ENCODE assay signal across 8 cellular contexts in genomic region chr9:136245194-136246150, GRCh38. TPM values are rescaled to one million over a fixed set of nuclear protein-coding genes. Genes with fewer than 3 reads are reported as not detected.
DNase-seq lines count a peak whose midpoint lies in the region; ATAC-seq, FAIRE-seq and TF ChIP-seq lines count a peak whose summit lies in the region.

TSS of gene QSOX2 (minus strand) at chr9:136245812. CDS start at chr9:136245803, 9 bp downstream.

- no peak for TF ChIP-seq RAD21 in A549 (conservative IDR thresholded peaks at IDR 0.05 in 1 of 2, IDR thresholded peaks at IDR 0.05 in 1 of 2)

- H3K27me3 Mint-ChIP-seq in memory B cell: no peaks in the 10 kb centered on the region

- peak within 1 kb of the TSS; percentile 97 for H3K4me3 Mint-ChIP-seq in memory B cell

- TF ChIP-seq POLR2A in A549 (IDR thresholded peaks at IDR 0.05; ENCODE audit: low read length): peak; percentile 60

- no peaks in the 10 kb centered on the region for H3K9me3 ChIP-seq in A549
- H3K9me3 ChIP-seq in effector memory CD4-positive, alpha-beta T cell (ENCODE audit: control insufficient read depth, low read length): no peaks in the 10 kb centered on the region

- H3K27ac Mint-ChIP-seq in memory B cell: peak within 1 kb of the TSS; percentile 90

- FAIRE-seq in A549 (lab: Jason Lieb, UNC): no peak

- H3K27ac ChIP-seq in A549: peak within 1 kb of the TSS; percentile 80 to 97
- peak within 1 kb of the TSS; percentile 30 for H3K27ac ChIP-seq in effector memory CD4-positive, alpha-beta T cell (ENCODE audit: insufficient read depth, low read length, poor library complexity, severe bottlenecking)

- under 1% methylated on average over 13 of the region's 113 CpGs for WGBS in A549 (ENCODE audit: missing lambda C conversion rate)

- peaks cover 33% of the 10 kb centered on the region for H3K4me1 Mint-ChIP-seq in memory B cell

- TF ChIP-seq CTCF in A549 (IDR thresholded peaks at IDR 0.05): no peak

- H3K4me2 ChIP-seq in A549: peak within 1 kb of the TSS; percentile 97

- POLR2A ChIA-PET in A549 (lab: Yijun Ruan, JAX): interaction anchor here (0.8 kb wide), 1 partner anchor 22 kb away, joined by 3 read pairs; no protein-coding TSS in a partner anchor
- POLR2A ChIA-PET in activated CD8-positive, alpha-beta memory T cell treated with anti-CD3 and anti-CD28 coated beads for 36 hours (lab: Charles Lee): interaction anchor here (0.5 to 1.0 kb wide), 2 partner anchors 22 to 141 kb away, joined by 3 read pairs; no protein-coding TSS in a partner anchor

- DNase-seq in A549 (ENCODE audit: low read depth in 1 of 2, low spot score in 1 of 2): peak; percentile 70 to 87
- peak; percentile 18 for DNase-seq in NK-92 (lab: John Stamatoyannopoulos, UW; ENCODE audit: unreplicated experiment)
- peak; percentile 73 to 79 (median 77) for DNase-seq in effector memory CD4-positive, alpha-beta T cell
- DNase-seq in memory B cell (ENCODE audit: low spot score in 2 of 2): peak; percentile 75 to 80
- peak; percentile 69 to 87 (median 75) for DNase-seq in stimulated activated CD4-positive, alpha-beta T cell treated with anti-CD3 and anti-CD28 coated beads, TNF-alpha, amount 100 ng/mL, for 48 hours (ENCODE audit: low read depth in 3 of 3)

- H3K27me3 ChIP-seq in effector memory CD4-positive, alpha-beta T cell (replicated peaks; ENCODE audit: control insufficient read depth, insufficient read depth, low read length, poor library complexity, severe bottlenecking): no peaks in the 10 kb centered on the region

- CTCF ChIA-PET in A549 (lab: Yijun Ruan, JAX): interaction anchor here (3.0 kb wide), 1 partner anchor 21 kb away, joined by 10 read pairs; no protein-coding TSS in a partner anchor
- CTCF ChIA-PET in activated CD8-positive, alpha-beta memory T cell treated with anti-CD3 and anti-CD28 coated beads for 36 hours (lab: Charles Lee): no interaction called here

- H3K36me3 ChIP-seq in effector memory CD4-positive, alpha-beta T cell (ENCODE audit: control insufficient read depth, insufficient read depth, low read length): no peaks in the 10 kb centered on the region

- peaks cover 10% of the 10 kb centered on the region for H3K36me3 Mint-ChIP-seq in memory B cell

- peaks cover 17% of the 10 kb centered on the region for H3K4me1 ChIP-seq in A549
- peaks cover 25% of the 10 kb centered on the region for H3K4me1 ChIP-seq in effector memory CD4-positive, alpha-beta T cell (ENCODE audit: control insufficient read depth, insufficient read depth, low read length, poor library complexity, severe bottlenecking)

- no peaks in the 10 kb centered on the region for H3K9me3 Mint-ChIP-seq in memory B cell

- peak within 1 kb of the TSS; percentile 83 for H3K4me3 ChIP-seq in A549
- H3K4me3 ChIP-seq in effector memory CD4-positive, alpha-beta T cell (ENCODE audit: insufficient read depth, low read depth, low read length, poor library complexity, severe bottlenecking): peak within 1 kb of the TSS; percentile 58

- peak; percentile 66 to 70 for ATAC-seq in A549
- peak; percentile 28 for ATAC-seq in GM18861 (IDR thresholded peaks at IDR 0.05; ENCODE audit: unreplicated experiment)
- ATAC-seq in HG03460 (IDR thresholded peaks at IDR 0.05; ENCODE audit: unreplicated experiment): peak; percentile 31
- peak; percentile 73 for ATAC-seq in memory B cell (ENCODE audit: low read depth)

- TF ChIP-seq EP300 in A549 (IDR thresholded peaks at IDR 0.05): no peak

TF ChIP-seq in A549, 52 proteins besides CTCF, POLR2A, EP300 and RAD21:
- TF ChIP-seq MYC (IDR thresholded peaks at IDR 0.05; ENCODE audit: borderline replicate concordance, low read length): peak; percentile 74; the same call in 1 of the 2 replicates
- peak; percentile 74 for TF ChIP-seq MAX (IDR thresholded peaks at IDR 0.05)
- TF ChIP-seq BHLHE40 (IDR thresholded peaks at IDR 0.05; ENCODE audit: low read depth, low read length): peak; percentile 72
- TF ChIP-seq JUN (IDR thresholded peaks at IDR 0.05): peak; percentile 49 to 93; a peak in 4 of 5 replicates
- peak; percentile 91 for TF ChIP-seq BCL3 (IDR thresholded peaks at IDR 0.05)
- 0 out of 2 replicates have a peak, but pooled peaks have one; percentile 28 for TF ChIP-seq E2F6 (IDR thresholded peaks at IDR 0.05; ENCODE audit: borderline replicate concordance, low read depth)
- no peak for TF ChIP-seq RARB (CRISPR knock-in tag; IDR thresholded peaks at IDR 0.05)
- no peak for TF ChIP-seq EHMT2 (IDR thresholded peaks at IDR 0.05; ENCODE audit: low read depth)
- TF ChIP-seq TP53 (CRISPR knock-in tag; IDR thresholded peaks at IDR 0.05): no peak
- TF ChIP-seq SREBF2 (IDR thresholded peaks at IDR 0.05): no peak
- no peak for TF ChIP-seq ELK1 (IDR thresholded peaks at IDR 0.05; ENCODE audit: low read depth, low read length)
- TF ChIP-seq CBX8 (IDR thresholded peaks at IDR 0.05): no peak
- no peak for TF ChIP-seq CEBPB (IDR thresholded peaks at IDR 0.05)
- peak; percentile 59 for TF ChIP-seq REST (IDR thresholded peaks at IDR 0.05)
- no peak for TF ChIP-seq FOSL2 (IDR thresholded peaks at IDR 0.05)
- no peak for TF ChIP-seq FOSL2 (CRISPR knock-in tag; IDR thresholded peaks at IDR 0.05)
- TF ChIP-seq HOXA7 (CRISPR knock-in tag; IDR thresholded peaks at IDR 0.05): no peak

RNA-seq across cellular contexts. Expression of gene QSOX2, which starts in this region (rescaled TPM):
- 29.5 and 30.2 TPM in 2 replicates for polyA plus RNA-seq in A549 (2011; rRNA removed)
- 19.5 and 21.6 TPM in 2 replicates for polyA plus RNA-seq in A549 (2012; cell fraction: cytosol; rRNA removed)
- 41.9 and 47.6 TPM in 2 replicates for polyA plus RNA-seq in A549 (2012; cell fraction: nucleus; rRNA removed)
- 22.3 to 23.0 TPM (median 22.9 TPM) in 3 replicates for polyA plus RNA-seq in A549 (2017; fragmentation: RNase III; extraction: RNeasy Plus Mini Kit Qiagen cat#74134 plus additional on column Dnase treatment)
- 15.5 and 16.6 TPM in 2 replicates for polyA minus RNA-seq in A549 (2011; rRNA and poly(A)+ RNA removed)
- total RNA-seq in activated CD8-positive, alpha-beta memory T cell treated with anti-CD3 and anti-CD28 coated beads for 36 hours: 10 to 100 TPM; 17.8 to 18.2 TPM

Comparison
In these comparisons a context has a peak if more than half of its experiments do, and no peak if none do; other contexts are left out.
1. Peak in every context shown above with its lines: DNase-seq, ATAC-seq, H3K4me3 ChIP-seq and H3K27ac ChIP-seq.
2. DNase-seq: peak in every context shown above with its lines; median percentile 78 in A549; 78 in memory B cell; 77 in effector memory CD4-positive, alpha-beta T cell; 75 in stimulated activated CD4-positive, alpha-beta T cell treated with anti-CD3 and anti-CD28 coated beads, TNF-alpha, amount 100 ng/mL, for 48 hours; 18 in NK-92.